8 cellular contexts compared by ENCODE assay signal in genomic region chr1:86703696-86704455, GRCh38. TPM values are rescaled to one million over a fixed set of nuclear protein-coding genes. Genes with fewer than 3 reads are reported as not detected.
DNase-seq lines count a peak whose midpoint lies in the region; ATAC-seq, FAIRE-seq and TF ChIP-seq lines count a peak whose summit lies in the region.

No MANE protein-coding gene starts in this region.

- H2AFZ ChIP-seq in HepG2 (ENCODE audit: low read length), result peak overlapping the region; percentile 89

- BruUV-seq in HepG2 (replicated peaks; lab: Mats Ljungman, UMichigan), result TSS peak; percentile 81

- TF ChIP-seq POLR2A in HepG2 (IDR thresholded peaks at IDR 0.05; ENCODE audit: insufficient read depth in 1 of 2, low read depth in 2 of 2, low read length in 2 of 2), result peak in 1 of 2 experiments; percentile 87; a peak in 2 of 4 replicates

- H3K9me3 Mint-ChIP-seq in stimulated activated naive CD8-positive, alpha-beta T cell treated with anti-CD3 and anti-CD28 coated beads, Interleukin-15, amount 100 ng/mL, for 72 hours, result no peaks in the 10 kb centered on the region

- no peaks in the 10 kb centered on the region; a peak in 1 of 5 replicates for H3K27me3 ChIP-seq in HepG2 (ENCODE audit: control insufficient read depth in 1 of 2, insufficient read depth in 2 of 2, low read length in 2 of 2)

- ATAC-seq in GM21737 (IDR thresholded peaks at IDR 0.05; ENCODE audit: unreplicated experiment) (peak; percentile 33), SK-N-SH treated with all-trans-retinoic acid at 6 μM for 48 hours (peak; percentile 35), HepG2 (peak; percentile 76)
- peak; percentile 68 for ATAC-seq in stimulated activated naive CD8-positive, alpha-beta T cell treated with anti-CD3 and anti-CD28 coated beads, Interleukin-15, amount 100 ng/mL, for 72 hours

- H3K27ac Mint-ChIP-seq in stimulated activated naive CD8-positive, alpha-beta T cell treated with anti-CD3 and anti-CD28 coated beads, Interleukin-15, amount 100 ng/mL, for 72 hours, result peak overlapping the region; percentile 98

- H3K27ac ChIP-seq in KOPT-K1 (ENCODE audit: low read depth, low read length, poor library complexity, severe bottlenecking), result peak overlapping the region; percentile 92
- peak overlapping the region; percentile 90 for H3K27ac ChIP-seq in HepG2 (ENCODE audit: extremely low read length, insufficient read depth, low read length)

- peak overlapping the region; percentile 89 for H3K9ac ChIP-seq in HepG2 (ENCODE audit: insufficient read depth, low read depth, low read length)

- H4K20me1 ChIP-seq in HepG2 (ENCODE audit: insufficient read depth, low read length), result peaks cover 16% of the 10 kb centered on the region

- 2% methylated on average over 24 of the region's 34 CpGs for WGBS in HepG2 (ENCODE audit: low lambda C conversion rate)

- H3K36me3 ChIP-seq in KOPT-K1 (ENCODE audit: insufficient read depth, low read length), result no peaks in the 10 kb centered on the region
- H3K36me3 ChIP-seq in HepG2 (replicated peaks in 1 of 2; ENCODE audit: control insufficient read depth in 1 of 2, insufficient read depth in 2 of 2, low read length in 2 of 2), result no peaks in the 10 kb centered on the region

- CTCF ChIA-PET in GM10248 (lab: Yijun Ruan, JAX), result interaction anchor here (0.7 to 5.3 kb wide), 46 partner anchors 10 to 1039 kb away, joined by 3 to 143 read pairs (median 5); partner anchors contain the start of genes HS2ST1 and SELENOF
- CTCF ChIA-PET in HepG2 (lab: Yijun Ruan, JAX; ENCODE audit: low intra/inter-chr PET ratio, low total read pairs), result interaction anchor here (0.7 to 0.8 kb wide), 2 partner anchors 38 to 207 kb away, joined by 3 read pairs; no protein-coding TSS in a partner anchor

- POLR2A ChIA-PET in GM10248 (lab: Yijun Ruan, JAX), result interaction anchor here (0.7 to 0.8 kb wide), 3 partner anchors 10 to 14 kb away, joined by 3 to 5 read pairs (median 4); no protein-coding TSS in a partner anchor
- POLR2A ChIA-PET in HepG2 (lab: Yijun Ruan, JAX), result interaction anchor here (0.6 to 2.9 kb wide), 14 partner anchors 8 to 230 kb away, joined by 3 to 20 read pairs (median 4); no protein-coding TSS in a partner anchor

- intact Hi-C loops in HepG2 (cut with micrococcal nuclease; ENCODE audit: unreplicated experiment), result loop anchor here (10.0 kb wide), 3 partner anchors 71 to 321 kb away; partner anchors contain the start of genes HS2ST1 and SELENOF

- peaks cover 40% of the 10 kb centered on the region for H3K79me2 ChIP-seq in HepG2 (ENCODE audit: insufficient read depth, low read length)

- H3K4me3 Mint-ChIP-seq in stimulated activated naive CD8-positive, alpha-beta T cell treated with anti-CD3 and anti-CD28 coated beads, Interleukin-15, amount 100 ng/mL, for 72 hours, result peak overlapping the region; percentile 93 to 94

- TF ChIP-seq RAD21 in HepG2 (CRISPR knock-in tag; IDR thresholded peaks at IDR 0.05), result no peak

- peaks cover 6% of the 10 kb centered on the region for H3K27me3 Mint-ChIP-seq in stimulated activated naive CD8-positive, alpha-beta T cell treated with anti-CD3 and anti-CD28 coated beads, Interleukin-15, amount 100 ng/mL, for 72 hours

- peaks cover 29% of the 10 kb centered on the region for H3K4me1 ChIP-seq in HepG2 (ENCODE audit: insufficient read depth, low read length)

- DNase-seq in GM10248 (ENCODE audit: extremely low spot score), result peak; percentile 15
- peak; percentile 24 for DNase-seq in choroid plexus epithelial cell (ENCODE audit: low read depth)
- DNase-seq in HepG2 (ENCODE audit: low spot score), result peak; percentile 30
- DNase-seq in stimulated activated naive CD8-positive, alpha-beta T cell treated with anti-CD3 and anti-CD28 coated beads, Interleukin-15, amount 100 ng/mL, for 72 hours, result no peak
- no peak for DNase-seq in retina

- H3K9me3 ChIP-seq in KOPT-K1 (ENCODE audit: insufficient read depth, low read length, poor library complexity, severe bottlenecking) (no peaks in the 10 kb centered on the region), HepG2 (ENCODE audit: low read length) (no peaks in the 10 kb centered on the region)

- H3K4me3 ChIP-seq in choroid plexus epithelial cell (ENCODE audit: low read depth, low read length), result peak overlapping the region; percentile 94
- peak overlapping the region; percentile 84 to 97 (median 95) for H3K4me3 ChIP-seq in HepG2 (replicated peaks in 1 of 3; ENCODE audit: insufficient read depth in 1 of 3, low read depth in 2 of 3, low read length in 3 of 3)

- FAIRE-seq in HepG2 (lab: Jason Lieb, UNC), result no peak

- in situ Hi-C loops in HepG2 (cut with HindIII; ENCODE audit: extremely low pct_ligation_motif_present, low pct_unique_long_range_greater_than_20kb), result no loop called here

- TF ChIP-seq EP300 in HepG2 (IDR thresholded peaks at IDR 0.05; ENCODE audit: low read depth in 2 of 2, low read length in 2 of 2) (no peak), HepG2 (CRISPR knock-in tag; IDR thresholded peaks at IDR 0.05; ENCODE audit: borderline replicate concordance) (no peak)

- peak overlapping the region; percentile 87 for H3K4me2 ChIP-seq in HepG2 (ENCODE audit: low read depth, low read length)

- TF ChIP-seq CTCF in GM10248 (IDR thresholded peaks at IDR 0.05; ENCODE audit: control extremely low read depth, extremely low read depth, low read depth, missing control alignments) (no peak), choroid plexus epithelial cell (conservative IDR thresholded peaks at IDR 0.05; ENCODE audit: low read depth, low read length) (no peak), HepG2 (CRISPR knock-in tag; IDR thresholded peaks at IDR 0.05) (no peak)

- H3K4me1 Mint-ChIP-seq in stimulated activated naive CD8-positive, alpha-beta T cell treated with anti-CD3 and anti-CD28 coated beads, Interleukin-15, amount 100 ng/mL, for 72 hours, result peaks cover 45% of the 10 kb centered on the region

TF ChIP-seq in SK-N-SH treated with all-trans-retinoic acid at 6 μM for 48 hours, 23 proteins besides CTCF, POLR2A, EP300 and RAD21 (continues in another document):
- no peak for TF ChIP-seq RARB (CRISPR knock-in tag; IDR thresholded peaks at IDR 0.05)

RNA-seq across cellular contexts. Expression of gene SH3GLB1, which starts 0.5 kb away (rescaled TPM):
- total RNA-seq in HepG2 (2016; rRNA removed; fragmentation: Illumina TruSeq; extraction: Trizol), result 41.5 and 55.7 TPM in 2 replicates
- total RNA-seq in HepG2 (2016; cell fraction: cytosol; rRNA removed; fragmentation: Illumina TruSeq; extraction: Trizol; ENCODE audit: low read depth), result 31.7 and 34.5 TPM in 2 replicates
- total RNA-seq in HepG2 (2016; cell fraction: insoluble cytoplasmic fraction; rRNA removed; fragmentation: Illumina TruSeq; extraction: Trizol), result 40.7 and 48.7 TPM in 2 replicates
- 50.0 and 52.9 TPM in 2 replicates for total RNA-seq in HepG2 (2016; cell fraction: membrane; rRNA removed; fragmentation: Illumina TruSeq; extraction: Trizol)
- 27.4 and 29.1 TPM in 2 replicates for total RNA-seq in HepG2 (2016; cell fraction: nucleus; rRNA removed; fragmentation: Illumina TruSeq; extraction: Trizol)
- polyA plus RNA-seq in HepG2 (2011; rRNA removed), result 19.1 and 26.0 TPM in 2 replicates
- polyA plus RNA-seq in HepG2 (2011; cell fraction: cytosol; rRNA removed), result 12.0 and 16.2 TPM in 2 replicates
- 8.1 and 9.6 TPM in 2 replicates for polyA plus RNA-seq in HepG2 (2011; cell fraction: nucleus; rRNA removed)
- 26.0 and 35.6 TPM in 2 replicates for polyA plus RNA-seq in HepG2 (2012)
- 33.7 and 40.6 TPM in 2 replicates for polyA plus RNA-seq in HepG2 (2016; cell fraction: cytosol; fragmentation: Illumina TruSeq; extraction: Trizol; ENCODE audit: low read depth)
- polyA plus RNA-seq in HepG2 (2016; cell fraction: insoluble cytoplasmic fraction; fragmentation: Illumina TruSeq; extraction: Trizol; ENCODE audit: low read depth), result 61.0 and 63.7 TPM in 2 replicates
- 43.8 and 46.0 TPM in 2 replicates for polyA plus RNA-seq in HepG2 (2016; cell fraction: membrane; fragmentation: Illumina TruSeq; extraction: Trizol; ENCODE audit: low read depth)
- polyA plus RNA-seq in HepG2 (2016; cell fraction: nucleus; fragmentation: Illumina TruSeq; extraction: Trizol; ENCODE audit: insufficient read depth, low read depth), result 44.9 and 48.5 TPM in 2 replicates
- 11.0 and 12.6 TPM in 2 replicates for polyA minus RNA-seq in HepG2 (2011; rRNA and poly(A)+ RNA removed; ENCODE audit: low replicate concordance)
- polyA minus RNA-seq in HepG2 (2011; cell fraction: cytosol; rRNA and poly(A)+ RNA removed), result 18.4 and 24.7 TPM in 2 replicates
- polyA minus RNA-seq in HepG2 (2011; cell fraction: nucleus; rRNA and poly(A)+ RNA removed), result 38.0 and 42.0 TPM in 2 replicates

Comparison
In these comparisons a context has a peak if more than half of its experiments do, and no peak if none do; other contexts are left out.
1. DNase-seq: peak in GM10248 (single experiment), choroid plexus epithelial cell (single experiment) and HepG2 (single experiment); none in stimulated activated naive CD8-positive, alpha-beta T cell treated with anti-CD3 and anti-CD28 coated beads, Interleukin-15, amount 100 ng/mL, for 72 hours (0 of 2) and retina (single experiment).
2. Peak in every context shown above with its lines, with median percentiles within 50 percentile points of each other: ATAC-seq.